Comparison of ENCODE assay signal across 1 cellular context in genomic region chr14:70585221-70585620, GRCh38.
TF ChIP-seq lines count a peak whose summit lies in the region.

No MANE protein-coding gene starts in this region.

TF ChIP-seq in WTC11, 78 proteins besides CTCF, POLR2A, EP300 and RAD21 (continued from another document):
- TF ChIP-seq FOXP4 (CRISPR knock-in tag; IDR thresholded peaks at IDR 0.05) = no peak
- no peak for TF ChIP-seq MXD4 (CRISPR knock-in tag; IDR thresholded peaks at IDR 0.05; ENCODE audit: borderline replicate concordance)
- TF ChIP-seq ZNF425 (CRISPR knock-in tag; conservative IDR thresholded peaks at IDR 0.05) = no peak
- TF ChIP-seq SP1 (CRISPR knock-in tag; conservative IDR thresholded peaks at IDR 0.05) = no peak
- TF ChIP-seq NR3C1 (CRISPR knock-in tag; conservative IDR thresholded peaks at IDR 0.05; ENCODE audit: low read depth) = no peak
- no peak for TF ChIP-seq ATF3 (CRISPR knock-in tag; conservative IDR thresholded peaks at IDR 0.05)
- TF ChIP-seq ZNF671 (CRISPR knock-in tag; IDR thresholded peaks at IDR 0.05) = no peak
- TF ChIP-seq ARID4B (CRISPR knock-in tag; IDR thresholded peaks at IDR 0.05; ENCODE audit: borderline replicate concordance) = no peak
- no peak for TF ChIP-seq USF1 (CRISPR knock-in tag; IDR thresholded peaks at IDR 0.05)
- no peak for TF ChIP-seq ZNF416 (CRISPR knock-in tag; IDR thresholded peaks at IDR 0.05)
- no peak for TF ChIP-seq E2F4 (CRISPR knock-in tag; IDR thresholded peaks at IDR 0.05; ENCODE audit: borderline replicate concordance, low read depth)
- no peak for TF ChIP-seq ZNF512 (CRISPR knock-in tag; IDR thresholded peaks at IDR 0.05; ENCODE audit: borderline replicate concordance)
